ENCODE assay signal across 20 cellular contexts in the genomic region with DNA sequence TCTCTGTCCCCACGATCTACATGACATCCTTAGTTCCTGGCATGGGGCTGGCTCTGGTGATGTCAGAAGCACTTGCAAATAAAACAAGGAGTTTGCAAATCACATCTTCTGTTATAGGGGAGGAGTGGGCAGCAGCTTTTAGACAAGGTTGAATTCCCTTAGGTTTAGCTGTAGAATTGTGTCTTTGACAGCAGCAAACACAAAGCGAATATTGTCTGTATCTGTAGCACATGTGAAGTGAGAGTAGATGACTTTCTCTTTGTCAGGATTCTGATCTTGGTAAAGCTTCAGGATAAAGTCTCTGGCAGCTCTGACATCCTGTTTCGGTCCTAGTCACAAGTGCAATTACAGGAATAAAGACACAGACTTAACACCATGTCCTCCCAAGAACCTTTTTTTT.
"Had no signal": no experiment of that assay in that cellular context is flagged by ENCODE, and none has a peak within 500 bp of the region (broad histone marks: within the 10 kb centered on the region; RNA-seq: fewer than 3 reads in every experiment).

No MANE protein-coding gene starts in this region.

- ATAC-seq: effector memory CD8-positive, alpha-beta T cell; esophagus mucosa; gastrocnemius medialis; gastroesophageal sphincter; heart left ventricle; heart right ventricle had no signal

- DNase-seq: colonic mucosa; cortex of kidney; dermis blood vessel endothelial cell; dorsolateral prefrontal cortex; effector CD4-positive, alpha-beta T cell; effector CD8-positive, alpha-beta T cell; effector memory CD4-positive, alpha-beta T cell; effector memory CD8-positive, alpha-beta T cell; endodermal cell; erythroblast; esophagus squamous epithelium; foreskin fibroblast; foreskin keratinocyte; gastrocnemius medialis; glutamatergic neuron; head of caudate nucleus; heart left ventricle; heart right ventricle had no signal
